Comparison of ENCODE assay signal across 16 cellular contexts in genomic region chr13:20436505-20436904, GRCh38.
"Had no signal": no experiment of that assay in that cellular context is flagged by ENCODE, and none has a peak within 500 bp of the region (broad histone marks: within the 10 kb centered on the region; RNA-seq: fewer than 3 reads in every experiment).

No MANE protein-coding gene starts in this region.

- H3K4me3 ChIP-seq: heart left ventricle, ovary, smooth muscle cell had no signal

- H3K4me3 Mint-ChIP-seq: naive thymus-derived CD4-positive, alpha-beta T cell; nephron progenitor cell had no signal

- H3K27ac ChIP-seq: heart left ventricle, ovary, testis had no signal

- H3K9me3 Mint-ChIP-seq: naive thymus-derived CD4-positive, alpha-beta T cell had no signal

- H3K36me3 ChIP-seq: ovary had no signal

- H3K4me2 ChIP-seq: smooth muscle cell had no signal

- H3K27me3 Mint-ChIP-seq: naive thymus-derived CD4-positive, alpha-beta T cell had no signal

- H3K27me3 ChIP-seq: heart left ventricle, ovary, testis had no signal

- DNase-seq: effector memory CD4-positive, alpha-beta T cell; heart left ventricle; hippocampal formation; left colon; left ventricle myocardium superior; mesendoderm; naive thymus-derived CD4-positive, alpha-beta T cell; nephron progenitor cell; ovary; right cardiac atrium; stimulated activated CD4-positive, alpha-beta T cell treated with anti-CD3 and anti-CD28 coated beads, Interleukin-2, amount 100 ng/mL, for 48 hours; stimulated activated naive CD4-positive, alpha-beta T cell treated with Interleukin-2 at 50 U/mL for 16 hours; testis; trophoblast cell had no signal

- H3K9me3 ChIP-seq: heart left ventricle, ovary, testis had no signal

- H3K4me1 ChIP-seq: testis had no signal

- ATAC-seq: esophagus mucosa; left colon; left ventricle myocardium superior; naive thymus-derived CD4-positive, alpha-beta T cell; right cardiac atrium had no signal

- H3K27ac Mint-ChIP-seq: nephron progenitor cell had no signal
